ENCODE assay signal across 8 cellular contexts in the genomic region with DNA sequence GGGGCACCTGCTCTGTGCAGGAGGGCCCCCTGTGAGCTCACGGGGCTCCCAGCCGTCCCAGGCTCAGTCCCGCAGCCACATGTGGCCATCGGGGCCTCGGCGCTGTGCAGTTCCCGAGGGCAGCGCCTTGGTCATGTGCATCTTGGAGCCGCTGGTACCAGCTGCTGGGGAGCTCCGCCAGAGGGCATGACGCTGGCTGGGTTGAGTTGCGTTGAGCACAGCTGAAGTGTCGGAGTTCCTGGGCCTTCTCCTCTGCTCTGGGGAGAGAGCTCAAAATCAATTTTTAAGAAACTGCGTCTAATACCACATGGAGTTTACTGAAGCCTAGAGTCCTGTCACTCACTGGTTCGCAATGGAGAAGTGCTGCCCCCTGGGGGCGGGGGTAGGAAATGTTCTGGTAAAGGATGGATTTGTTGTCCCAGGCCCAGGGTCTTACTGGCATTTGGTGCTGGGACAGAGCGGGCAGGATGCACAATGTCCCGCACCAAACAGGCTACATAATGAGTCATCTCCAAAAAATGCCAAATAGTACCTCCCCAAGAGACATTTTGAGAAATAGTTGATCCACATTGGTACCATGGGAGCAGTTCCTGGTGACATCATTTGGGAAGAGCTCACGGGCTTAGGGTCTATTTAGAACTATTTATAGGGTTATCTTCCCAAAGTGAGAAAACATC. TPM values are rescaled to one million over a fixed set of nuclear protein-coding genes. Genes with fewer than 3 reads are reported as not detected.
DNase-seq lines count a peak whose midpoint lies in the region; ATAC-seq and TF ChIP-seq lines count a peak whose summit lies in the region.

No MANE protein-coding gene starts in this region.

- TF ChIP-seq RAD21 in Ishikawa (IDR thresholded peaks at IDR 0.05; ENCODE audit: low read depth): peak; percentile 88

- no peak overlapping the region for H3K4me3 ChIP-seq in Peyer's patch

- no peaks in the 10 kb centered on the region for H3K27me3 ChIP-seq in Peyer's patch

- TF ChIP-seq POLR2A in Peyer's patch (IDR thresholded peaks at IDR 0.05): no peak

- no peak for TF ChIP-seq EP300 in Ishikawa (IDR thresholded peaks at IDR 0.05; ENCODE audit: borderline replicate concordance)

- no peaks in the 10 kb centered on the region for H3K4me1 ChIP-seq in Peyer's patch

- ATAC-seq in activated T-helper 17 cell treated with anti-CD3 and anti-CD28 coated beads, Interleukin-2, amount 50 U/mL, for 72 hours (replicated peaks): no peak
- no peak for ATAC-seq in GM19463 (IDR thresholded peaks at IDR 0.05; ENCODE audit: unreplicated experiment)

- H3K9me3 Mint-ChIP-seq in activated T-helper 17 cell treated with anti-CD3 and anti-CD28 coated beads, Interleukin-2, amount 50 U/mL, for 72 hours: no peaks in the 10 kb centered on the region
- H3K9me3 Mint-ChIP-seq in osteocyte (ENCODE audit: unreplicated experiment) (no peaks in the 10 kb centered on the region), type B pancreatic cell (no peaks in the 10 kb centered on the region)

- peak overlapping the region in 2 of 4 donors; percentile 6 to 14 for H3K27ac ChIP-seq in Peyer's patch

- no peaks in the 10 kb centered on the region for H3K4me1 Mint-ChIP-seq in activated T-helper 17 cell treated with anti-CD3 and anti-CD28 coated beads, Interleukin-2, amount 50 U/mL, for 72 hours
- H3K4me1 Mint-ChIP-seq in osteocyte (ENCODE audit: unreplicated experiment) (peaks cover 13% of the 10 kb centered on the region), type B pancreatic cell (ENCODE audit: unreplicated experiment) (peaks cover 23% of the 10 kb centered on the region)

- H3K27ac Mint-ChIP-seq in activated T-helper 17 cell treated with anti-CD3 and anti-CD28 coated beads, Interleukin-2, amount 50 U/mL, for 72 hours: peak overlapping the region; percentile 71
- H3K27ac Mint-ChIP-seq in osteocyte (ENCODE audit: unreplicated experiment) (no peak overlapping the region), type B pancreatic cell (peak overlapping the region; percentile 48)

- peak; percentile 14 to 65 (median 58) for TF ChIP-seq CTCF in Peyer's patch (IDR thresholded peaks at IDR 0.05)
- peak; percentile 70 for TF ChIP-seq CTCF in osteocyte (IDR thresholded peaks at IDR 0.05)
- TF ChIP-seq CTCF in type B pancreatic cell (conservative IDR thresholded peaks at IDR 0.05): peak; percentile 86

- no peaks in the 10 kb centered on the region for H3K36me3 Mint-ChIP-seq in activated T-helper 17 cell treated with anti-CD3 and anti-CD28 coated beads, Interleukin-2, amount 50 U/mL, for 72 hours (ENCODE audit: low read depth)
- H3K36me3 Mint-ChIP-seq in osteocyte (ENCODE audit: unreplicated experiment): no peaks in the 10 kb centered on the region
- H3K36me3 Mint-ChIP-seq in type B pancreatic cell: peaks cover 8% of the 10 kb centered on the region

- peaks cover 16% of the 10 kb centered on the region for H3K27me3 Mint-ChIP-seq in activated T-helper 17 cell treated with anti-CD3 and anti-CD28 coated beads, Interleukin-2, amount 50 U/mL, for 72 hours
- H3K27me3 Mint-ChIP-seq in osteocyte (ENCODE audit: unreplicated experiment): peaks cover 18% of the 10 kb centered on the region
- H3K27me3 Mint-ChIP-seq in type B pancreatic cell: no peaks in the 10 kb centered on the region

- peak; percentile 38 for DNase-seq in G401 (ENCODE audit: low spot score)
- DNase-seq in Peyer's patch: peak; percentile 33 to 75 (median 66)
- DNase-seq in foreskin melanocyte: peak; percentile 56
- no peak for DNase-seq in osteocyte (ENCODE audit: extremely low spot score, unreplicated experiment)
- no peak for DNase-seq in type B pancreatic cell (ENCODE audit: extremely low spot score, unreplicated experiment)

- H3K4me3 Mint-ChIP-seq in activated T-helper 17 cell treated with anti-CD3 and anti-CD28 coated beads, Interleukin-2, amount 50 U/mL, for 72 hours: peak overlapping the region; percentile 22
- H3K4me3 Mint-ChIP-seq in osteocyte (ENCODE audit: unreplicated experiment) (no peak overlapping the region), type B pancreatic cell (no peak overlapping the region)

- in situ Hi-C loops in G401 (cut with HindIII; ENCODE audit: low sequenced_read_pairs): no loop called here

- no peaks in the 10 kb centered on the region for H3K36me3 ChIP-seq in Peyer's patch

- H3K9me3 ChIP-seq in Peyer's patch: no peaks in the 10 kb centered on the region

TF ChIP-seq in Ishikawa, 13 proteins besides CTCF, POLR2A, EP300 and RAD21:
- TF ChIP-seq FOXM1 (IDR thresholded peaks at IDR 0.05; ENCODE audit: borderline replicate concordance, low read depth) (no peak), TCF12 (IDR thresholded peaks at IDR 0.05; ENCODE audit: low read depth) (no peak), TEAD4 (IDR thresholded peaks at IDR 0.05) (no peak), ZBTB7A (IDR thresholded peaks at IDR 0.05; ENCODE audit: low read depth) (no peak), TAF1 (IDR thresholded peaks at IDR 0.05; ENCODE audit: low read depth) (no peak), CREB1 (IDR thresholded peaks at IDR 0.05; ENCODE audit: low read depth) (no peak), YY1 (IDR thresholded peaks at IDR 0.05; ENCODE audit: low read depth) (no peak), NFIC (IDR thresholded peaks at IDR 0.05) (no peak), EGR1 (IDR thresholded peaks at IDR 0.05) (no peak), CEBPB (IDR thresholded peaks at IDR 0.05) (no peak), REST (IDR thresholded peaks at IDR 0.05; ENCODE audit: low read depth) (no peak)
- TF ChIP-seq, protein P1, sequence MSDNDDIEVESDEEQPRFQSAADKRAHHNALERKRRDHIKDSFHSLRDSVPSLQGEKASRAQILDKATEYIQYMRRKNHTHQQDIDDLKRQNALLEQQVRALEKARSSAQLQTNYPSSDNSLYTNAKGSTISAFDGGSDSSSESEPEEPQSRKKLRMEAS (IDR thresholded peaks at IDR 0.05): no peak
- TF ChIP-seq, protein P2, sequence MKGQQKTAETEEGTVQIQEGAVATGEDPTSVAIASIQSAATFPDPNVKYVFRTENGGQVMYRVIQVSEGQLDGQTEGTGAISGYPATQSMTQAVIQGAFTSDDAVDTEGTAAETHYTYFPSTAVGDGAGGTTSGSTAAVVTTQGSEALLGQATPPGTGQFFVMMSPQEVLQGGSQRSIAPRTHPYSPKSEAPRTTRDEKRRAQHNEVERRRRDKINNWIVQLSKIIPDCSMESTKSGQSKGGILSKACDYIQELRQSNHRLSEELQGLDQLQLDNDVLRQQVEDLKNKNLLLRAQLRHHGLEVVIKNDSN (IDR thresholded peaks at IDR 0.05): no peak

RNA-seq across cellular contexts. Expression of gene GREB1, which starts 48.8 kb away (rescaled TPM):
- 7.9 and 14.7 TPM in 2 replicates for total RNA-seq in G401 (2014; rRNA removed; shearing (Covaris generic))
- total RNA-seq in Peyer's patch (1 to 10 TPM in 3 of 4 donors, under 1 TPM in 1; 0.88 to 4.1 (median 1.9) TPM), osteocyte (0.54 and 0.55 TPM in 2 replicates), type B pancreatic cell (ENCODE audit: low replicate concordance) (7.5 and 50.5 TPM in 2 replicates)
- 1 to 10 TPM in 1 of 2 donors, under 1 TPM in 1; 0.95 to 1.0 TPM for total RNA-seq in activated T-helper 17 cell treated with anti-CD3 and anti-CD28 coated beads, Interleukin-2, amount 50 U/mL, for 72 hours

Comparison
In these comparisons a context has a peak if more than half of its experiments do, and no peak if none do; other contexts are left out.
1. DNase-seq: peak in G401 (single experiment), Peyer's patch (3 of 3) and foreskin melanocyte (single experiment); none in osteocyte (single experiment) and type B pancreatic cell (single experiment).
2. Peak in every context shown above with its lines, with median percentiles within 50 percentile points of each other: CTCF ChIP-seq.